ENCODE assay signal across 9 cellular contexts in genomic region chr14:35340616-35341453, GRCh38. TPM values are rescaled to one million over a fixed set of nuclear protein-coding genes. Genes with fewer than 3 reads are reported as not detected.
DNase-seq lines count a peak whose midpoint lies in the region; ATAC-seq, FAIRE-seq and TF ChIP-seq lines count a peak whose summit lies in the region.
"Had no signal": no experiment of that assay in that cellular context is flagged by ENCODE, and none has a peak within 500 bp of the region (broad histone marks: within the 10 kb centered on the region; RNA-seq: fewer than 3 reads in every experiment).

No MANE protein-coding gene starts in this region.

- no peak overlapping the region for H2BK15ac ChIP-seq in H1 (ENCODE audit: low read length)

- H3K18ac ChIP-seq in H1 (ENCODE audit: extremely low read depth, low read length) = no peak overlapping the region; the same call in none of the 2 replicates

- peak overlapping the region; percentile 13; the same call in 1 of the 2 replicates for H2AK5ac ChIP-seq in H1 (ENCODE audit: low read depth, low read length)

- H3K27ac ChIP-seq in heart left ventricle (peak overlapping the region; percentile 85 to 99 (median 94)), H1 (ENCODE audit: low read depth, low read length) (no peak overlapping the region), neutrophil (peak overlapping the region; percentile 80), upper lobe of right lung (peak overlapping the region; percentile 94)

- TF ChIP-seq CTCF in heart left ventricle (IDR thresholded peaks at IDR 0.05) (no peak), H1 (IDR thresholded peaks at IDR 0.05; ENCODE audit: control extremely low read depth in 1 of 3, insufficient read depth in 1 of 3, low read depth in 1 of 3, low read length in 3 of 3) (no peak), neutrophil (IDR thresholded peaks at IDR 0.05) (no peak), upper lobe of right lung (IDR thresholded peaks at IDR 0.05) (no peak)

- H2AFZ ChIP-seq in H1 (ENCODE audit: low read length) = 0 out of 2 replicates have a peak overlapping the region, but pooled peaks have one; percentile 40

- H4K91ac ChIP-seq in H1 (replicated peaks; ENCODE audit: insufficient read length, low read length) = peak overlapping the region; percentile 41

- H3K27me3 ChIP-seq in heart left ventricle (no peaks in the 10 kb centered on the region), H1 (replicated peaks in 1 of 4; ENCODE audit: control insufficient read depth in 3 of 4, extremely low read depth in 1 of 4, insufficient read depth in 3 of 4, low read length in 3 of 4) (no peaks in the 10 kb centered on the region), neutrophil (no peaks in the 10 kb centered on the region), upper lobe of right lung (no peaks in the 10 kb centered on the region)

- no peaks in the 10 kb centered on the region for H3K79me1 ChIP-seq in H1 (ENCODE audit: low read depth, low read length)

- H3K4me1 ChIP-seq in heart left ventricle (peaks cover 16 to 82% (median 52%) of the 10 kb centered on the region in 12 donors), H1 (replicated peaks in 1 of 4; ENCODE audit: control insufficient read depth in 3 of 4, insufficient read depth in 4 of 4, low read length in 3 of 4) (peaks cover 3 to 25% (median 19%) of the 10 kb centered on the region in 4 experiments), neutrophil (ENCODE audit: control insufficient read depth in 1 of 2, insufficient read depth in 1 of 2, low read depth in 1 of 2, low read length in 1 of 2) (peaks cover 84 to 88% of the 10 kb centered on the region in 2 experiments), upper lobe of right lung (peaks cover 83% of the 10 kb centered on the region)

- H3K4me3 ChIP-seq in heart left ventricle (peak overlapping the region in 7 of 12 donors; percentile 31 to 40 (median 40)), H1 (ENCODE audit: extremely low read depth in 1 of 4, insufficient read depth in 2 of 4, low read depth in 3 of 4, low read length in 4 of 4) (no peak overlapping the region), neutrophil (ENCODE audit: low read depth in 1 of 2, low read length in 1 of 2) (peak overlapping the region in 1 of 2 experiments; percentile 47), upper lobe of right lung (no peak overlapping the region)

- no peak overlapping the region for H3K4ac ChIP-seq in H1 (replicated peaks; ENCODE audit: insufficient read length, low read depth, low read length)

- H3K9me3 ChIP-seq in heart left ventricle (no peaks in the 10 kb centered on the region), H1 (ENCODE audit: insufficient read depth in 2 of 2, low read depth in 1 of 2, low read length in 1 of 2) (no peaks in the 10 kb centered on the region), neutrophil (no peaks in the 10 kb centered on the region), upper lobe of right lung (no peaks in the 10 kb centered on the region)

- H4K20me1 ChIP-seq in H1 (replicated peaks in 1 of 2; ENCODE audit: control insufficient read depth in 1 of 2, insufficient read depth in 2 of 2, low read length in 2 of 2) = no peaks in the 10 kb centered on the region

- peak overlapping the region; percentile 87; the same call in 1 of the 2 replicates for H2BK12ac ChIP-seq in H1 (ENCODE audit: low read depth, low read length)

- peak overlapping the region; percentile 72 for H4K8ac ChIP-seq in H1 (ENCODE audit: extremely low read depth, insufficient read depth, low read length)

- intact Hi-C loops in heart left ventricle (cut with DNase I) = loop anchor here in 7 of 10 donors (1.0 to 5.0 kb wide), 5 partner anchors 44 to 63 kb away; partner anchors contain the start of gene NFKBIA (in 3 of the 7)
- intact Hi-C loops in left cardiac atrium (cut with DNase I) = loop anchor here in 1 of 2 donors (5.0 kb wide), 1 partner anchor 49 kb away; the partner anchor contains the start of gene PSMA6
- intact Hi-C loops in upper lobe of right lung (cut with DNase I) = no loop called here

- H3K9ac ChIP-seq in H1 (replicated peaks in 1 of 4; ENCODE audit: extremely low read depth in 1 of 4, low read depth in 3 of 4, low read length in 3 of 4) = no peak overlapping the region

- 86 to 88% (median 87%) methylated on average over 14 of the region's 14 CpGs for WGBS in heart left ventricle, 4 donors
- WGBS in H1 (ENCODE audit: extremely low coverage in 1 of 2, insufficient coverage in 1 of 2, insufficient read length in 1 of 2, insufficient replicate concordance in 2 of 2, low coverage in 1 of 2, low lambda C conversion rate in 2 of 2, missing lambda C conversion rate in 1 of 2), 2 experiments = 80% methylated on average over 14 of the region's 14 CpGs; no CpG with 5 or more reads in 1 of the 2 experiments

- no peak overlapping the region for H3K56ac ChIP-seq in H1 (replicated peaks; ENCODE audit: insufficient read length, low read depth, low read length)

- H3K23me2 ChIP-seq in H1 (ENCODE audit: low read depth, low read length) = no peaks in the 10 kb centered on the region

- no peak overlapping the region for H3K23ac ChIP-seq in H1 (ENCODE audit: insufficient read length)

- no peak for TF ChIP-seq RAD21 in H1 (IDR thresholded peaks at IDR 0.05 in 1 of 2, conservative IDR thresholded peaks at IDR 0.05 in 1 of 2; ENCODE audit: low read depth in 2 of 2, low read length in 2 of 2)

- TF ChIP-seq EP300 in H1 (IDR thresholded peaks at IDR 0.05; ENCODE audit: borderline replicate concordance in 1 of 2, low read depth in 2 of 2, low read length in 2 of 2) = no peak

- no peak overlapping the region for H2BK20ac ChIP-seq in H1 (ENCODE audit: low read length)

- FAIRE-seq in H1 (lab: Jason Lieb, UNC) = no peak
- FAIRE-seq: keratinocyte had no signal

- TF ChIP-seq POLR2A in heart left ventricle (IDR thresholded peaks at IDR 0.05) (no peak), H1 (IDR thresholded peaks at IDR 0.05; ENCODE audit: control extremely low read depth in 1 of 2, low read depth in 2 of 2, low read length in 2 of 2) (no peak)

- no peak overlapping the region for H2BK120ac ChIP-seq in H1 (replicated peaks; ENCODE audit: low read depth, low read length)

- DNase-seq in heart left ventricle (no peak), left cardiac atrium (no peak), H1 (ENCODE audit: low read depth in 1 of 2, low spot score in 2 of 2) (no peak), upper lobe of right lung (no peak), NCI-H1105 treated with DMSO at 0.1 percent for 48 hours (lab: John Stamatoyannopoulos, UW) (no peak), LoVo (ENCODE audit: low spot score) (no peak)

- H3K14ac ChIP-seq in H1 (ENCODE audit: insufficient read length) = no peak overlapping the region

- no peaks in the 10 kb centered on the region for H3K36me3 ChIP-seq in heart left ventricle
- H3K36me3 ChIP-seq in H1 (ENCODE audit: control insufficient read depth in 2 of 4, insufficient read depth in 4 of 4, low read length in 3 of 4) = no peaks in the 10 kb centered on the region
- H3K36me3 ChIP-seq in neutrophil = no peaks in the 10 kb centered on the region
- H3K36me3 ChIP-seq in upper lobe of right lung = no peaks in the 10 kb centered on the region

- no peaks in the 10 kb centered on the region for H3K79me2 ChIP-seq in H1 (ENCODE audit: control insufficient read depth in 1 of 2, insufficient read depth in 2 of 2, low read length in 2 of 2)

- peak overlapping the region; percentile 44; the same call in 1 of the 2 replicates for H2BK5ac ChIP-seq in H1 (ENCODE audit: low read depth, low read length)

- CTCF ChIA-PET in H1 (lab: Charles Lee; ENCODE audit: partially characterized antibody) = interaction anchor here (0.9 to 1.3 kb wide), 3 partner anchors 65 to 196 kb away, joined by 3 to 4 read pairs (median 4); no protein-coding TSS in a partner anchor

- ATAC-seq in heart left ventricle = no peak
- ATAC-seq in left cardiac atrium = no peak
- no peak for ATAC-seq in upper lobe of right lung
- no peak for ATAC-seq in GM18867 (IDR thresholded peaks at IDR 0.05; ENCODE audit: unreplicated experiment)

- no peak overlapping the region for H3K4me2 ChIP-seq in H1 (ENCODE audit: insufficient read depth in 1 of 2, low read depth in 2 of 2, low read length in 2 of 2)

- POLR2A ChIA-PET in H1 (lab: Charles Lee; ENCODE audit: partially characterized antibody) = interaction anchor here (0.9 kb wide), 1 partner anchor 10 kb away, joined by 3 read pairs; no protein-coding TSS in a partner anchor

- H4K5ac ChIP-seq in H1 (ENCODE audit: insufficient read length, low read depth, low read length) = no peak overlapping the region

TF ChIP-seq in H1, 55 proteins besides CTCF, POLR2A, EP300 and RAD21 (continues in another document):
- TF ChIP-seq CEBPB (IDR thresholded peaks at IDR 0.05; ENCODE audit: low read depth, low read length) (no peak), SAP30 (IDR thresholded peaks at IDR 0.05; ENCODE audit: insufficient read depth, insufficient replicate concordance, low read length) (no peak), ATF2 (IDR thresholded peaks at IDR 0.05; ENCODE audit: low read length) (no peak), EZH2 (IDR thresholded peaks at IDR 0.05; ENCODE audit: low read depth, low read length, severe bottlenecking) (no peak), RXRA (IDR thresholded peaks at IDR 0.05; ENCODE audit: insufficient read depth, low read depth, low read length) (no peak)

RNA-seq across cellular contexts. Expression of gene PSMA6, which starts 48.7 kb away (rescaled TPM):
- 100 to 1,000 TPM; 146 to 230 (median 176) TPM for total RNA-seq in heart left ventricle
- 100 to 1,000 TPM; 123 to 293 TPM for polyA plus RNA-seq in heart left ventricle
- 100 to 1,000 TPM; 131 to 165 TPM for total RNA-seq in left cardiac atrium
- total RNA-seq in H1 (2021; fragmentation: NEBNext Ultra II Directional; extraction: Animal tissue kit (Norgen Biotek cat#: 25700)) = 213 and 238 TPM in 2 replicates
- 92.9 and 180 TPM in 2 replicates for polyA plus RNA-seq in H1 (2011; rRNA removed)
- polyA plus RNA-seq in H1 (2011; cell fraction: cytosol; rRNA removed) = 183 TPM
- 59.5 TPM for polyA plus RNA-seq in H1 (2011; cell fraction: nucleus; rRNA removed)
- 210 to 233 TPM (median 218 TPM) in 4 replicates for polyA plus RNA-seq in H1 (2012, experiment 1 of 2)
- polyA plus RNA-seq in H1 (2012, experiment 2 of 2) = 151 TPM
- 292 TPM for polyA plus RNA-seq in H1 (2013, experiment 1 of 2)
- 312 TPM for polyA plus RNA-seq in H1 (2013, experiment 2 of 2)
- 79.4 and 149 TPM in 2 replicates for polyA minus RNA-seq in H1 (2011; rRNA and poly(A)+ RNA removed)
- polyA minus RNA-seq in H1 (2011; cell fraction: cytosol; rRNA and poly(A)+ RNA removed) = 56.1 TPM
- 61.1 TPM for polyA minus RNA-seq in H1 (2011; cell fraction: nucleus; rRNA and poly(A)+ RNA removed)
- total RNA-seq in upper lobe of right lung = 157 TPM

Comparison
In these comparisons a context has a peak if more than half of its experiments do, and no peak if none do; other contexts are left out.
1. H3K4me3 ChIP-seq: peak in heart left ventricle (7 of 12); none in H1 (0 of 4) and upper lobe of right lung (single experiment).